ENCODE assay signal across 1 cellular context in the genomic region with DNA sequence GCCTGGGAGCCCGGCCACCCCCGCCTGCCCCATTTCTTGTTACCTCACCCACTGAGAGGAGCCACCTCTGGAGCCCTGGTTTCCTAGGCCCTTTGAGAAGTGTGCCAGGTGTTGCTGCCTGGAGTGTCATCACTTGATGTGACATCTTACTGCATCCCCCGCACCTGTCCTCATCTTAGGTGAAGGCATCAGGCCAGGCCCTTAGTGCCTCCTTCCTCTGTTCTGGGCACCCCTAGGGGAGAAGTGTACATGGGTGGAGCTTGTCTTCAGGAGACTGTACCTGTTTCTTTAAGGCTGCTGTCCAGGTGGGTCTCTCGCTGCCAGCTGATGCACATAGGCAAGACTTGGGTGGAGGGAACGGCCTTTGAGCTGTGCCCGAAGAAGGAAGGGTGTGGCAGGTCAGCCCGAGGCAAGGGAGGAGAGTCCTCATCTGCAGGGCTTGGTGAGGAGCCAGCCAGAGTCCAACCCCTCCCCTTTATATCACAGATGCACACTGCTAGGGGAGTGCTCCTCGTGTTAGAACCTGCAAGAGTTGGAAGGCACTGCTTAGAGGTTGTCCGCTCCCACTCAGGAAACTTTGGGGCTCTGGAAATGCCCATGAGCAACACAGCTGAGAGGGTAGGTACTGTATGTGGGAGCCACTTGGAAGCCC.
TF ChIP-seq lines count a peak whose summit lies in the region.

No MANE protein-coding gene starts in this region.

TF ChIP-seq in SK-N-SH treated with all-trans-retinoic acid at 6 μM for 48 hours, 23 proteins besides CTCF, POLR2A, EP300 and RAD21 (continued from another document):
- TF ChIP-seq TSHZ2 (CRISPR knock-in tag; IDR thresholded peaks at IDR 0.05): no peak
